ENCODE assay signal across 9 cellular contexts in genomic region chr6:79946242-79946641, GRCh38. TPM values are rescaled to one million over a fixed set of nuclear protein-coding genes. Genes with fewer than 3 reads are reported as not detected.
A peak's percentile ranks its signal among the peaks of the same experiment; 100 is the strongest.
DNase-seq lines count a peak whose midpoint lies in the region; ATAC-seq and TF ChIP-seq lines count a peak whose summit lies in the region.
"Had no signal": no experiment of that assay in that cellular context is flagged by ENCODE, and none has a peak within 500 bp of the region (broad histone marks: within the 10 kb centered on the region; RNA-seq: fewer than 3 reads in every experiment).

No MANE protein-coding gene starts in this region.

- H3K79me2 ChIP-seq in fibroblast of lung (ENCODE audit: control insufficient read depth, insufficient read depth, low read length): peaks cover 4% of the 10 kb centered on the region
- H3K79me2 ChIP-seq in PC-9 (ENCODE audit: low read depth): no peaks in the 10 kb centered on the region

- H3K27me3 ChIP-seq in heart right ventricle (peaks cover 0 to 74% (median 46%) of the 10 kb centered on the region in 7 donors), HUES48 (ENCODE audit: control insufficient read depth, insufficient read depth, low read length) (no peaks in the 10 kb centered on the region; the same call in 1 of the 2 replicates), fibroblast of lung (ENCODE audit: control insufficient read depth, insufficient read depth, low read length) (no peaks in the 10 kb centered on the region), PC-9 (ENCODE audit: insufficient read depth, low read depth) (no peaks in the 10 kb centered on the region)

- H3K36me3 ChIP-seq in heart right ventricle (no peaks in the 10 kb centered on the region), HUES48 (ENCODE audit: control insufficient read depth, insufficient read depth, low read length) (no peaks in the 10 kb centered on the region), fibroblast of lung (ENCODE audit: control insufficient read depth, insufficient read depth, low read length) (no peaks in the 10 kb centered on the region), PC-9 (ENCODE audit: low read depth) (no peaks in the 10 kb centered on the region)

- ATAC-seq in heart right ventricle: no peak
- ATAC-seq in left ventricle myocardium superior: no peak
- ATAC-seq in T-cell (replicated peaks in 1 of 4): peak; percentile 38 to 73 (median 45)
- ATAC-seq in GM18870 (IDR thresholded peaks at IDR 0.05; ENCODE audit: unreplicated experiment): no peak

- WGBS in heart right ventricle, 2 donors: 11 to 12% methylated on average over 5 of the region's 5 CpGs

- H3F3A ChIP-seq in PC-9 (ENCODE audit: insufficient read depth, low read depth): no peaks in the 10 kb centered on the region

- intact Hi-C loops in heart right ventricle (cut with DNase I) (loop anchor here in 4 of 10 donors (5.0 to 10.0 kb wide), 3 partner anchors 139 to 151 kb away; no protein-coding TSS in a partner anchor), left ventricle myocardium superior (cut with micrococcal nuclease) (no loop called here), PC-9 (cut with micrococcal nuclease; ENCODE audit: unreplicated experiment) (loop anchor here (5.0 kb wide), 1 partner anchor 146 kb away; no protein-coding TSS in a partner anchor)

- H3K27me3 Mint-ChIP-seq in T-cell: peaks cover 18 to 51% of the 10 kb centered on the region in 2 donors
- H3K27me3 Mint-ChIP-seq in progenitor cell of endocrine pancreas: peaks cover 20% of the 10 kb centered on the region

- H3K4me3 ChIP-seq in heart right ventricle: peak overlapping the region in 8 of 10 donors; percentile 51 to 74 (median 64)
- peak overlapping the region; percentile 88 for H3K4me3 ChIP-seq in HUES48 (ENCODE audit: low read depth, low read length)
- peak overlapping the region; percentile 66 to 89 (median 80) for H3K4me3 ChIP-seq in fibroblast of lung (replicated peaks in 1 of 4; ENCODE audit: control extremely low read depth in 1 of 4, insufficient read depth in 1 of 4, low read depth in 3 of 4, low read length in 4 of 4)
- no peak overlapping the region for H3K4me3 ChIP-seq in PC-9

- H3K4me3 Mint-ChIP-seq in T-cell (peak overlapping the region; percentile 85 to 94 (median 87)), progenitor cell of endocrine pancreas (ENCODE audit: low read depth) (peak overlapping the region; percentile 80)

- no TSS peak for BruUV-seq in PC-9 (replicated peaks; lab: Mats Ljungman, UMichigan)

- H3K36me3 Mint-ChIP-seq in T-cell: no peaks in the 10 kb centered on the region
- H3K36me3 Mint-ChIP-seq in progenitor cell of endocrine pancreas (ENCODE audit: insufficient read depth): no peaks in the 10 kb centered on the region

- H3K9me3 Mint-ChIP-seq in T-cell: no peaks in the 10 kb centered on the region
- no peaks in the 10 kb centered on the region for H3K9me3 Mint-ChIP-seq in progenitor cell of endocrine pancreas (ENCODE audit: low read depth)

- POLR2A ChIA-PET in T-cell (lab: Charles Lee): interaction anchor here in 1 of 2 donors (0.8 to 1.0 kb wide), 3 partner anchors 18 to 60 kb away, joined by 3 to 4 read pairs (median 3); partner anchors contain the start of gene TTK
- POLR2A ChIA-PET in PC-9 (lab: Charles Lee; ENCODE audit: unreplicated experiment): no interaction called here

- DNase-seq in heart right ventricle (no peak), left ventricle myocardium superior (no peak), T-cell (peak in 18 of 34 experiments; percentile 8 to 32 (median 18)), fibroblast of lung (ENCODE audit: low read depth in 2 of 2) (peak; percentile 42 to 45), progenitor cell of endocrine pancreas (ENCODE audit: low spot score, unreplicated experiment) (no peak), PC-9 (no peak)

- TF ChIP-seq CTCF in heart right ventricle (IDR thresholded peaks at IDR 0.05): peak in 2 of 9 donors; percentile 3 to 15
- peak in 1 of 2 donors; percentile 46 for TF ChIP-seq CTCF in fibroblast of lung (conservative IDR thresholded peaks at IDR 0.05 in 1 of 2, IDR thresholded peaks at IDR 0.05 in 1 of 2; ENCODE audit: low read depth in 1 of 2, low read length in 2 of 2)
- peak; percentile 60 for TF ChIP-seq CTCF in progenitor cell of endocrine pancreas (IDR thresholded peaks at IDR 0.05; ENCODE audit: unreplicated experiment)
- TF ChIP-seq CTCF in PC-9 (conservative IDR thresholded peaks at IDR 0.05): no peak

- H3K27ac ChIP-seq in heart right ventricle (no peak overlapping the region), HUES48 (ENCODE audit: low read depth, low read length) (no peak overlapping the region), fibroblast of lung (ENCODE audit: insufficient read depth, low read length) (no peak overlapping the region), PC-9 (no peak overlapping the region)
- H3K27ac ChIP-seq: epithelial cell of prostate had no signal

- CTCF ChIA-PET in T-cell (lab: Charles Lee) (interaction anchor here (0.6 to 3.1 kb wide), 25 partner anchors 9 to 1808 kb away, joined by 3 to 21 read pairs (median 4); partner anchors contain the start of genes BCKDHB (in 2 of the 2) and TTK (in 2 of the 2)), PC-9 (lab: Charles Lee) (interaction anchor here (0.6 kb wide), 1 partner anchor 97 kb away, joined by 4 read pairs; no protein-coding TSS in a partner anchor)

- H2AFZ ChIP-seq in fibroblast of lung (ENCODE audit: low read length) (peak overlapping the region; percentile 86), PC-9 (no peak overlapping the region)

- H4K20me1 ChIP-seq in fibroblast of lung (ENCODE audit: control insufficient read depth, extremely low read depth, insufficient read depth, low read length) (no peaks in the 10 kb centered on the region), PC-9 (ENCODE audit: insufficient read depth) (no peaks in the 10 kb centered on the region)

- H3K4me2 ChIP-seq in fibroblast of lung (ENCODE audit: extremely low read depth, insufficient read depth, low read length) (peak overlapping the region; percentile 71), PC-9 (no peak overlapping the region)

- H3K4me1 Mint-ChIP-seq in T-cell (peaks cover 13 to 41% (median 25%) of the 10 kb centered on the region in 3 donors), progenitor cell of endocrine pancreas (ENCODE audit: low read depth) (peaks cover 9% of the 10 kb centered on the region)

- H3K9ac ChIP-seq in HUES48 (ENCODE audit: low read depth, low read length): no peak overlapping the region
- no peak overlapping the region for H3K9ac ChIP-seq in fibroblast of lung (ENCODE audit: insufficient read depth, low read length)

- H3K27ac Mint-ChIP-seq in T-cell (peak overlapping the region in 1 of 2 donors; percentile 41), progenitor cell of endocrine pancreas (peak overlapping the region; percentile 72)

- H3K9me2 ChIP-seq in PC-9 (ENCODE audit: insufficient read depth): no peaks in the 10 kb centered on the region

- H3K4me1 ChIP-seq in heart right ventricle: peaks cover 0 to 22% (median 13%) of the 10 kb centered on the region in 9 donors
- peaks cover 50% of the 10 kb centered on the region for H3K4me1 ChIP-seq in HUES48 (ENCODE audit: control insufficient read depth, insufficient read depth, low read length)
- peaks cover 3% of the 10 kb centered on the region for H3K4me1 ChIP-seq in fibroblast of lung (ENCODE audit: control insufficient read depth, extremely low read depth, insufficient read depth, low read length)
- no peaks in the 10 kb centered on the region for H3K4me1 ChIP-seq in PC-9 (replicated peaks; ENCODE audit: insufficient read depth)

- H3K9me3 ChIP-seq in heart right ventricle (no peaks in the 10 kb centered on the region), HUES48 (ENCODE audit: control insufficient read depth, insufficient read depth, low read length) (no peaks in the 10 kb centered on the region), fibroblast of lung (ENCODE audit: control insufficient read depth, insufficient read depth, low read depth, low read length) (no peaks in the 10 kb centered on the region), PC-9 (ENCODE audit: insufficient read depth, low read depth) (no peaks in the 10 kb centered on the region)

RNA-seq across cellular contexts. Expression of gene ELOVL4, which starts 1.1 kb away (rescaled TPM):
- under 1 TPM in 9 of 10 donors, not detected in 1; 0.07 to 0.45 (median 0.19) TPM for total RNA-seq in heart right ventricle
- under 1 TPM; 0.07 to 0.35 TPM for polyA plus RNA-seq in heart right ventricle
- total RNA-seq in left ventricle myocardium superior: 0.12 TPM
- 1 to 10 TPM in 3 of 5 donors, under 1 TPM in 2; 0.58 to 2.6 (median 1.6) TPM for total RNA-seq in T-cell
- total RNA-seq in fibroblast of lung: 4.6 and 6.4 TPM in 2 replicates
- polyA plus RNA-seq in fibroblast of lung: 4.3 and 5.2 TPM in 2 replicates
- 4.9 and 5.8 TPM in 2 replicates for polyA plus RNA-seq in fibroblast of lung (2012)
- 0.43 and 2.5 TPM in 2 replicates for polyA minus RNA-seq in fibroblast of lung (ENCODE audit: low replicate concordance)
- total RNA-seq in progenitor cell of endocrine pancreas: 5.9 and 6.2 TPM in 2 replicates
- total RNA-seq in PC-9 (2021): not detected in 2 replicates

RNA-seq across cellular contexts. Expression of gene TTK, which starts 58.2 kb away (rescaled TPM):
- 1 to 10 TPM in 1 of 10 donors, under 1 TPM in 7, not detected in 2; 0.19 to 3.4 (median 0.41) TPM for total RNA-seq in heart right ventricle
- under 1 TPM; 0.15 to 0.17 TPM for polyA plus RNA-seq in heart right ventricle
- total RNA-seq in left ventricle myocardium superior: 0.32 TPM
- 1 to 10 TPM in 2 of 5 donors, under 1 TPM in 3; 0.38 to 1.2 (median 0.55) TPM for total RNA-seq in T-cell
- total RNA-seq in fibroblast of lung: 0.51 and 6.1 TPM in 2 replicates
- 4.9 and 20.6 TPM in 2 replicates for polyA plus RNA-seq in fibroblast of lung
- 2.8 and 11.4 TPM in 2 replicates for polyA plus RNA-seq in fibroblast of lung (2012)
- polyA minus RNA-seq in fibroblast of lung (ENCODE audit: low replicate concordance): 0.12 and 0.67 TPM in 2 replicates
- 20.6 and 22.1 TPM in 2 replicates for total RNA-seq in progenitor cell of endocrine pancreas
- 28.7 and 40.3 TPM in 2 replicates for total RNA-seq in PC-9 (2021)

Comparison
In these comparisons a context has a peak if more than half of its experiments do, and no peak if none do; other contexts are left out.
1. ATAC-seq: peak in T-cell (4 of 4); none in heart right ventricle (0 of 8), left ventricle myocardium superior (single experiment) and GM18870 (single experiment).
2. DNase-seq: peak in T-cell (18 of 34) and fibroblast of lung (2 of 2); none in heart right ventricle (0 of 2), left ventricle myocardium superior (single experiment), progenitor cell of endocrine pancreas (single experiment) and PC-9 (0 of 2).